In genomic region chr17:64107517-64108235, GRCh38 we compare ENCODE assay signal across 12 cellular contexts. TPM values are rescaled to one million over a fixed set of nuclear protein-coding genes. Genes with fewer than 3 reads are reported as not detected.
A peak's percentile ranks its signal among the peaks of the same experiment; 100 is the strongest.
DNase-seq lines count a peak whose midpoint lies in the region; ATAC-seq and TF ChIP-seq lines count a peak whose summit lies in the region.
"Had no signal": no experiment of that assay in that cellular context is flagged by ENCODE, and none has a peak within 500 bp of the region (broad histone marks: within the 10 kb centered on the region; RNA-seq: fewer than 3 reads in every experiment).

No MANE protein-coding gene starts in this region.

- peaks cover 25% of the 10 kb centered on the region for H3K79me2 ChIP-seq in osteoblast (ENCODE audit: insufficient read depth, low read length)

- H3K36me3 Mint-ChIP-seq in T-helper 1 cell treated with Interleukin-12 subunit alpha and Interleukin-12 subunit beta and Interleukin-4 antibody, amounts not matched to agents 30 μg/mL and 1 μg/mL, for 36 hours (ENCODE audit: low read depth), result peaks cover 41% of the 10 kb centered on the region
- peaks cover 4% of the 10 kb centered on the region for H3K36me3 Mint-ChIP-seq in activated naive CD8-positive, alpha-beta T cell treated with anti-CD3 and anti-CD28 coated beads, Interleukin-2, amount 50 U/mL, for 24 hours (ENCODE audit: low read depth)
- H3K36me3 Mint-ChIP-seq: type B pancreatic cell had no signal

- no peaks in the 10 kb centered on the region for H3K27me3 Mint-ChIP-seq in T-helper 1 cell treated with Interleukin-12 subunit alpha and Interleukin-12 subunit beta and Interleukin-4 antibody, amounts not matched to agents 30 μg/mL and 1 μg/mL, for 36 hours (ENCODE audit: low read depth)
- H3K27me3 Mint-ChIP-seq in activated naive CD8-positive, alpha-beta T cell treated with anti-CD3 and anti-CD28 coated beads, Interleukin-2, amount 50 U/mL, for 24 hours, result no peaks in the 10 kb centered on the region
- H3K27me3 Mint-ChIP-seq: type B pancreatic cell had no signal

- H3K4me2 ChIP-seq in osteoblast (ENCODE audit: insufficient read depth, low read length), result no peak overlapping the region

- H3K27ac ChIP-seq in osteoblast (ENCODE audit: low read depth, low read length), result no peak overlapping the region

- peak overlapping the region; percentile 43 for H3K27ac Mint-ChIP-seq in T-helper 1 cell treated with Interleukin-12 subunit alpha and Interleukin-12 subunit beta and Interleukin-4 antibody, amounts not matched to agents 30 μg/mL and 1 μg/mL, for 36 hours
- peak overlapping the region; percentile 16 for H3K27ac Mint-ChIP-seq in activated naive CD8-positive, alpha-beta T cell treated with anti-CD3 and anti-CD28 coated beads, Interleukin-2, amount 50 U/mL, for 24 hours
- H3K27ac Mint-ChIP-seq: type B pancreatic cell had no signal

- peaks cover 55% of the 10 kb centered on the region for H3K4me1 Mint-ChIP-seq in T-helper 1 cell treated with Interleukin-12 subunit alpha and Interleukin-12 subunit beta and Interleukin-4 antibody, amounts not matched to agents 30 μg/mL and 1 μg/mL, for 36 hours (ENCODE audit: low read depth)
- peaks cover 70% of the 10 kb centered on the region for H3K4me1 Mint-ChIP-seq in activated naive CD8-positive, alpha-beta T cell treated with anti-CD3 and anti-CD28 coated beads, Interleukin-2, amount 50 U/mL, for 24 hours

- no peak for TF ChIP-seq CTCF in osteoblast (IDR thresholded peaks at IDR 0.05; ENCODE audit: extremely low read depth, low read depth, low read length)

- peak overlapping the region; percentile 10 for H2AFZ ChIP-seq in osteoblast (ENCODE audit: low read length)

- H3K4me1 ChIP-seq in osteoblast (ENCODE audit: insufficient read depth, low read length), result peaks cover 13% of the 10 kb centered on the region

- H3K9me3 ChIP-seq in osteoblast (ENCODE audit: low read depth, low read length), result no peaks in the 10 kb centered on the region

- peak overlapping the region; percentile 31 for H3K4me3 Mint-ChIP-seq in T-helper 1 cell treated with Interleukin-12 subunit alpha and Interleukin-12 subunit beta and Interleukin-4 antibody, amounts not matched to agents 30 μg/mL and 1 μg/mL, for 36 hours
- H3K4me3 Mint-ChIP-seq in activated naive CD8-positive, alpha-beta T cell treated with anti-CD3 and anti-CD28 coated beads, Interleukin-2, amount 50 U/mL, for 24 hours, result no peak overlapping the region
- H3K4me3 Mint-ChIP-seq: type B pancreatic cell had no signal

- no peak overlapping the region for H3K4me3 ChIP-seq in osteoblast (ENCODE audit: insufficient read depth, low read length)

- DNase-seq in T-helper 1 cell (no peak), NCI-H2081 (lab: John Stamatoyannopoulos, UW) (peak; percentile 21 to 73), osteoblast (ENCODE audit: insufficient read length, low spot score, missing footprints) (no peak)
- DNase-seq in activated naive CD8-positive, alpha-beta T cell treated with anti-CD3 and anti-CD28 coated beads, Interleukin-2, amount 50 U/mL, for 24 hours, result no peak
- DNase-seq: activated gamma-delta T cell, NCI-H748 treated with DMSO at 0.1 percent for 48 hours, nucleus accumbens had no signal

- no peaks in the 10 kb centered on the region for H3K36me3 ChIP-seq in osteoblast (ENCODE audit: insufficient read depth, low read length)

- H3K27me3 ChIP-seq in osteoblast (ENCODE audit: insufficient read depth, low read length), result no peaks in the 10 kb centered on the region

- ATAC-seq in activated naive CD8-positive, alpha-beta T cell treated with anti-CD3 and anti-CD28 coated beads, Interleukin-2, amount 50 U/mL, for 24 hours, result no peak
- ATAC-seq in GM21576 (IDR thresholded peaks at IDR 0.05; ENCODE audit: unreplicated experiment) (no peak), GM21529 (IDR thresholded peaks at IDR 0.05; ENCODE audit: unreplicated experiment) (no peak), GM21737 (IDR thresholded peaks at IDR 0.05; ENCODE audit: unreplicated experiment) (no peak)

- no peaks in the 10 kb centered on the region for H3K9me3 Mint-ChIP-seq in T-helper 1 cell treated with Interleukin-12 subunit alpha and Interleukin-12 subunit beta and Interleukin-4 antibody, amounts not matched to agents 30 μg/mL and 1 μg/mL, for 36 hours
- H3K9me3 Mint-ChIP-seq in activated naive CD8-positive, alpha-beta T cell treated with anti-CD3 and anti-CD28 coated beads, Interleukin-2, amount 50 U/mL, for 24 hours, result no peaks in the 10 kb centered on the region
- H3K9me3 Mint-ChIP-seq: type B pancreatic cell had no signal

- H4K20me1 ChIP-seq in osteoblast (ENCODE audit: insufficient read depth, low read length), result peaks cover 8% of the 10 kb centered on the region

RNA-seq across cellular contexts. Expression of gene ERN1, which starts 22.3 kb away (rescaled TPM):
- total RNA-seq in osteoblast, result 12.1 and 12.7 TPM in 2 replicates

Comparison
In these comparisons a context has a peak if more than half of its experiments do, and no peak if none do; other contexts are left out.
1. DNase-seq: peak in NCI-H2081 (2 of 2); none in T-helper 1 cell (0 of 5), activated naive CD8-positive, alpha-beta T cell treated with anti-CD3 and anti-CD28 coated beads, Interleukin-2, amount 50 U/mL, for 24 hours (single experiment) and osteoblast (single experiment).